In the genomic region with DNA sequence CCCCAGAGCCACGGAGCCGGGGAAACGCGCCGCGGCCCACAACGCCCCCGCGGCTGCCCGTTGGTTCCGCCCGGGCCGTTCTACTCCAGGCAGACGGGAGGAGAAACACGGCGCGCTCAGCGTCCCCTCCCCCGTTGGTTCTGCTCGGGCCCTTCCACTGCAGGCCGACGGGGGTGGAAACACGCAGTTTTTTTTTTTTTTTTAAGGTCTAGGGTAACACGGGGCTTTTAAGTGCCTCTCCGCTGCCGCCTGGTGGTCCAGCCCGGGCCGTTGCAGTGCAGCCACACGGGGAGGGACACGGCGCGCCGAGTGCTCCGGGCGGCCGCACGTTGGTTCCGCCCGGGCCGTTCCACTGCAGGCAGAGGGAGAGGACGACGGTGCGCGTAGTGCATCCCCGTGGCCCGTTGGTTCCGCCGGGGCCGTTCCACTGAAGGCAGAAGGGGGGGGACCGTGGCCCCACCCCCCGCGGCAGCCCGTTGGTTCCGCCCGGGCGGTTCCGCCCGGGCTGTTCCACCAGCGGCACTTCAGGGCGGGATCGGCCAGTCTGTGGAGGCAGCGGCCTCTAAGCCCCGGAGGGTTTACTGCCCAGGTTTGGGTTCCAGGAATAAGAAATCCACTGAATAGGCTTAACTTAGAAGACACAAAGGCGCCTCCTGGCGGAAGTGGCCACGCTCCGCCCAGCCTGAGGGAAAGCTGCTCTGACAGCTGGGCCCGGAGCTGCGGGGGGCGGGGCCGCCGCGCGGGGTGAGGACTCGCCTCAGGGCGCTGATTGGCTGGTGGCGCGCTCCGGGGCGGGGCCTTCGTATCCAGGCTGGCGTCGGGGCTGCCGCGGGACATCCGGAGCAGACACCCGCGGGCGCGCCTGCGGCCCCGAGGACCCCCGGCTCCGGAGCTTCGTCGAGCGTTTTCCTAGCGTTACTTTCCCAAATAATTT, we compare ENCODE assay signal across 8 cellular contexts. TPM values are rescaled to one million over a fixed set of nuclear protein-coding genes. Genes with fewer than 3 reads are reported as not detected.
A peak's percentile ranks its signal among the peaks of the same experiment; 100 is the strongest.
DNase-seq lines count a peak whose midpoint lies in the region; ATAC-seq, FAIRE-seq and TF ChIP-seq lines count a peak whose summit lies in the region.
"Not testable (repeated sequence)": the region's sequence is repeated elsewhere in the genome, so short reads cannot be mapped to it uniquely, and the experiment has no call there.

A gene (minus strand): TSS at position 82 of the 934 bp plus-strand sequence. CDS start 16,096 bp downstream, outside the sequence.

- H4K20me1 ChIP-seq in OCI-LY1 (ENCODE audit: insufficient read depth, low read length), result not testable (repeated sequence)

- H3K4me3 ChIP-seq in HUES6 (ENCODE audit: low read depth, low read length) (peak within 1 kb of the TSS; percentile 59), OCI-LY1 (ENCODE audit: low read depth, low read length, poor library complexity, severe bottlenecking) (peak within 1 kb of the TSS; percentile 66)

- not testable (repeated sequence) for H2AFZ ChIP-seq in OCI-LY1 (ENCODE audit: low read length)

- H3K27me3 ChIP-seq in HUES6 (ENCODE audit: control insufficient read depth, insufficient read depth, low read length); OCI-LY1 (ENCODE audit: insufficient read depth, low read length): not testable (repeated sequence)

- DNase-seq in Caki2 (ENCODE audit: low read depth) (peak; percentile 78), middle frontal gyrus (ENCODE audit: extremely low spot score, low spot score) (peak; percentile 74)
- peak; percentile 76 for DNase-seq in activated CD8-positive, alpha-beta memory T cell treated with anti-CD3 and anti-CD28 coated beads, Interleukin-2, amount 50 U/mL, for 24 hours (ENCODE audit: extremely low read depth)
- DNase-seq in stimulated activated CD8-positive, alpha-beta memory T cell treated with anti-CD3 and anti-CD28 coated beads, Interleukin-15, amount 100 ng/mL, for 48 hours (ENCODE audit: low read depth in 2 of 2), result peak; percentile 84 to 90

- H3K4me2 ChIP-seq in OCI-LY1 (ENCODE audit: low read length), result peak within 1 kb of the TSS; percentile 38

- H3K79me2 ChIP-seq in OCI-LY1 (ENCODE audit: insufficient read depth, low read length), result not testable (repeated sequence)

- TF ChIP-seq CTCF in OCI-LY1 (IDR thresholded peaks at IDR 0.05; ENCODE audit: low read length), result not testable (repeated sequence)

- peak; percentile 35 for FAIRE-seq in endometrium (lab: Jason Lieb, UNC)

- H3K9ac ChIP-seq in HUES6 (ENCODE audit: low read length), result peak within 1 kb of the TSS; percentile 81
- H3K9ac ChIP-seq in OCI-LY1 (ENCODE audit: low read length), result peak within 1 kb of the TSS; percentile 77

- H3K27ac ChIP-seq in HUES6 (ENCODE audit: low read depth, low read length) (peak within 1 kb of the TSS; percentile 81; the same call in 1 of the 2 replicates), OCI-LY1 (ENCODE audit: low read depth, low read length, poor library complexity, severe bottlenecking) (peak within 1 kb of the TSS; percentile 88)

- ATAC-seq in GM21515 (IDR thresholded peaks at IDR 0.05; ENCODE audit: unreplicated experiment), result peak; percentile 74

- not testable (repeated sequence) for H3K9me2 ChIP-seq in OCI-LY1 (ENCODE audit: low read depth, low read length)

- H3K9me3 ChIP-seq in HUES6 (ENCODE audit: control insufficient read depth, insufficient read depth, low read depth, low read length); OCI-LY1 (ENCODE audit: low read length): not testable (repeated sequence)

- H3F3A ChIP-seq in OCI-LY1 (ENCODE audit: insufficient read depth, low read length), result not testable (repeated sequence)

- not testable (repeated sequence) for H3K36me3 ChIP-seq in HUES6 (ENCODE audit: control insufficient read depth, insufficient read depth, low read length); OCI-LY1 (ENCODE audit: insufficient read depth, low read length)

- in situ Hi-C loops in Caki2 (cut with HindIII; ENCODE audit: low pct_unique_long_range_greater_than_20kb, low sequenced_read_pairs), result not testable (repeated sequence)

- H3K4me1 ChIP-seq in HUES6 (ENCODE audit: control insufficient read depth, insufficient read depth, low read length); OCI-LY1 (ENCODE audit: insufficient read depth, low read length, severe bottlenecking): not testable (repeated sequence)

RNA-seq across cellular contexts. Expression of the gene that starts here (rescaled TPM):
- 13.6 and 13.8 TPM in 2 replicates for total RNA-seq in Caki2 (2014; rRNA removed; shearing (Covaris generic); ENCODE audit: low replicate concordance)

Comparison
In these comparisons a context has a peak if more than half of its experiments do, and no peak if none do; other contexts are left out.
1. Peak in every context shown above with its lines: DNase-seq, ATAC-seq, H3K4me3 ChIP-seq and H3K27ac ChIP-seq.